In genomic region chr2:157930728-157931127, GRCh38 we compare ENCODE assay signal across 27 cellular contexts.
"Had no signal": no experiment of that assay in that cellular context is flagged by ENCODE, and none has a peak within 500 bp of the region (broad histone marks: within the 10 kb centered on the region; RNA-seq: fewer than 3 reads in every experiment).

No MANE protein-coding gene starts in this region.

- H3K4me1 ChIP-seq: ascending aorta, breast epithelium, gastrocnemius medialis had no signal

- H3K9me3 ChIP-seq: ascending aorta, gastrocnemius medialis had no signal

- H3K36me3 ChIP-seq: ascending aorta, breast epithelium, cardiac muscle cell, gastrocnemius medialis had no signal

- H3K27me3 ChIP-seq: ascending aorta, breast epithelium, cardiac muscle cell, dorsolateral prefrontal cortex, gastrocnemius medialis had no signal

- DNase-seq: activated CD4-positive, alpha-beta memory T cell treated with anti-CD3 and anti-CD28 coated beads, Interleukin-2, amount 10 ng/mL, durations not matched to agents 7 days and 5 days; activated CD4-positive, alpha-beta T cell treated with anti-CD3 and anti-CD28 coated beads for 1 hour; activated CD4-positive, alpha-beta T cell treated with anti-CD3 and anti-CD28 coated beads for 4 hours; activated CD4-positive, alpha-beta T cell treated with anti-CD3 and anti-CD28 coated beads, Interleukin-2, amount 10 ng/mL, durations not matched to agents 7 days and 5 days; activated CD4-positive, alpha-beta T cell treated with anti-CD3 and anti-CD28 coated beads, Interleukin-2, amount 50 U/mL, for 4 hours; activated CD8-positive, alpha-beta memory T cell treated with anti-CD3 and anti-CD28 coated beads, Interleukin-2, amount 50 U/mL, for 48 hours; activated gamma-delta T cell; activated naive CD4-positive, alpha-beta T cell; activated naive CD4-positive, alpha-beta T cell treated with anti-CD3 and anti-CD28 coated beads, Interleukin-2, amount 10 ng/mL, durations not matched to agents 7 days and 5 days; activated naive CD8-positive, alpha-beta T cell treated with anti-CD3 and anti-CD28 coated beads, Interleukin-2, amount 10 ng/mL, durations not matched to agents 7 days and 5 days; activated T-cell treated with anti-CD3 and anti-CD28 coated beads for 4 hours; activated T-cell treated with anti-CD3 and anti-CD28 coated beads, Interleukin-2, amount 50 U/mL, for 24 hours; activated T-cell treated with anti-CD3 and anti-CD28 coated beads, Interleukin-2, amount 50 U/mL, for 72 hours; dorsolateral prefrontal cortex; effector memory CD4-positive, alpha-beta T cell; endodermal cell; foreskin keratinocyte; gastrocnemius medialis; glutamatergic neuron; T-helper 2 cell had no signal

- H3K4me3 ChIP-seq: ascending aorta, breast epithelium, cardiac muscle cell, coronary artery, dorsolateral prefrontal cortex, gastrocnemius medialis had no signal

- ATAC-seq: activated naive CD4-positive, alpha-beta T cell treated with anti-CD3 and anti-CD28 coated beads, Interleukin-2, amount 50 U/mL, for 72 hours; activated T-cell treated with anti-CD3 and anti-CD28 coated beads, Interleukin-2, amount 50 U/mL, for 72 hours; esophagus mucosa; foreskin keratinocyte; gastrocnemius medialis; WTC11 had no signal

- H3K27ac ChIP-seq: ascending aorta, breast epithelium, coronary artery, dorsolateral prefrontal cortex, foreskin keratinocyte, gastrocnemius medialis had no signal
